In the genomic region with DNA sequence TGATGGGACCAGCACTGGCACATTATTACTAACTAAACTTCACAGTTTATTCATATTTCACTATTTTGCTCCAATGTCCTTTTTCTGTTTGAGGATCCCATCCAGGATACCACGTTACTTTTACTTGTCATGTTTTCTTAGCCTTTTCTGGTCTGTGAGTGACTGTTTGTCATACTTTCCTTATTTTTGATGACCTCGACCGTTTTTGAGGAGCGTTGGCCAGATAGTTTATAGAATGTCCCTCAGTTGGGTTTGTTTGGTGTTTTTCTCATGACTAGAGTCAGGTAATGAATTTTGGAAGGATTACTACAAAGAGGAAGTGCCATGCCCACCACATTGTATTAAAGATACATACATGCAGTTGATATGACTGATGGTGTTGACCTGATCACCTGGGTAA, we compare ENCODE assay signal across 36 cellular contexts.
"Had no signal": no experiment of that assay in that cellular context is flagged by ENCODE, and none has a peak within 500 bp of the region (broad histone marks: within the 10 kb centered on the region; RNA-seq: fewer than 3 reads in every experiment).

No MANE protein-coding gene starts in this region.

- DNase-seq: Karpas-422, Kasumi-1, MG63, MM.1S, MV-4-11, NCI-H1048, NCI-H1092, NCI-H1092 treated with DMSO at 0.1 percent for 48 hours, NCI-H1105, NCI-H1105 treated with DMSO at 0.1 percent for 48 hours, NCI-H1417, NCI-H1417 treated with DMSO at 0.1 percent for 48 hours, NCI-H1436, NCI-H1436 treated with DMSO at 0.1 percent for 48 hours, NCI-H146, NCI-H1694, NCI-H1694 treated with DMSO at 0.1 percent for 48 hours, NCI-H187, NCI-H187 treated with DMSO at 0.1 percent for 48 hours, NCI-H1930, NCI-H2029, NCI-H2029 treated with DMSO at 0.1 percent for 48 hours, NCI-H2081, NCI-H2081 treated with DMSO at 0.1 percent for 48 hours, NCI-H2107, NCI-H2171, NCI-H2171 treated with DMSO at 0.1 percent for 48 hours, NCI-H2227 treated with DMSO at 0.1 percent for 48 hours, NCI-H226, NCI-H345, NCI-H446, NCI-H446 treated with DMSO at 0.1 percent for 48 hours, NCI-H510A, NCI-H510A treated with DMSO at 0.1 percent for 48 hours, NCI-H524, NCI-H524 treated with DMSO at 0.1 percent for 48 hours had no signal

- H3K36me3 ChIP-seq: MG63 had no signal

- H3K9me3 ChIP-seq: MG63 had no signal

- H3K4me3 ChIP-seq: MG63 had no signal
